ENCODE assay signal across 26 cellular contexts in the genomic region with DNA sequence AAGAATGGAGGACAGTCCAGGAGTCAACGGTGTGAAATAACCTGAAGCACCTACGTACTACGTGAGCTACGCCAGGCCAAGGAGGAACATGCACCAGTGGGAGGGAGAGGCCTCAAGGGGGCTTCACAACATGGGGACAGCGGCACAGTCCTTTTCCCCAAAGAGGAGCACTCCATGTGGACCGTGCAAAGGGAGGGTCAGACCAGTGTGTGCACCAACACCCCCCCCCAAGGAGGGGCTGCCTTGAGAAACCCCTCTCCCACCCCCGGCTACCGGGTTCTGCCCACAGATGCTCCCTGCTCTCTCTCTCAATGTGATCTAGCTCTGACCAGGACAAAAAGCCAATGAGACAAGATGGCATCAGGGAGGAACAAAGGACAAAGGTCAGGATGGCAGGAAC.
DNase-seq lines count a peak whose midpoint lies in the region; FAIRE-seq and TF ChIP-seq lines count a peak whose summit lies in the region.
"Had no signal": no experiment of that assay in that cellular context is flagged by ENCODE, and none has a peak within 500 bp of the region (broad histone marks: within the 10 kb centered on the region; RNA-seq: fewer than 3 reads in every experiment).

No MANE protein-coding gene starts in this region.

- H3K27me3 ChIP-seq in bronchial epithelial cell (ENCODE audit: control insufficient read depth, insufficient read depth, low read length): no peaks in the 10 kb centered on the region
- H3K27me3 ChIP-seq in neural progenitor cell: no peaks in the 10 kb centered on the region
- H3K27me3 ChIP-seq: BE2C had no signal

- no peak overlapping the region for H2AFZ ChIP-seq in neural progenitor cell (replicated peaks)

- H3F3A ChIP-seq in neural progenitor cell (ENCODE audit: low read depth): peaks cover 10% of the 10 kb centered on the region

- H3K79me2 ChIP-seq in neural progenitor cell (ENCODE audit: low read depth): no peaks in the 10 kb centered on the region

- H3K4me3 ChIP-seq in bronchial epithelial cell (ENCODE audit: low read depth, low read length) (no peak overlapping the region), neural progenitor cell (no peak overlapping the region)

- no peaks in the 10 kb centered on the region for H3K4me1 Mint-ChIP-seq in activated T-cell treated with anti-CD3 and anti-CD28 coated beads, Interleukin-2, amount 50 U/mL, for 24 hours (ENCODE audit: low read depth)
- peaks cover 13% of the 10 kb centered on the region for H3K4me1 Mint-ChIP-seq in neural progenitor cell

- no peak overlapping the region for H3K4me2 ChIP-seq in neural progenitor cell
- H3K4me2 ChIP-seq: KMS-11 had no signal

- no peak for DNase-seq in activated T-cell treated with anti-CD3 and anti-CD28 coated beads, Interleukin-2, amount 50 U/mL, for 24 hours
- no peak for DNase-seq in activated T-cell treated with anti-CD3 and anti-CD28 coated beads for 4 hours
- DNase-seq in bronchial epithelial cell (ENCODE audit: low read depth): no peak
- DNase-seq in neural progenitor cell (ENCODE audit: low spot score): no peak
- DNase-seq in globus pallidus (ENCODE audit: low spot score): no peak
- DNase-seq in stimulated activated CD4-positive, alpha-beta T cell treated with anti-CD3 and anti-CD28 coated beads, Interleukin-4, amount 100 ng/mL, for 4 hours: no peak
- no peak for DNase-seq in central memory CD4-positive, alpha-beta T cell
- DNase-seq: BE2C, Calu3, DMS79 treated with DMSO at 0.1 percent for 48 hours, GF-D8, H7, MM.1S, NCI-H1417, NCI-H1694 treated with DMSO at 0.1 percent for 48 hours, NCI-H2081, NCI-H2171, NCI-H226, NCI-H510A, NCI-H69, RPMI8226, SHP77 treated with DMSO at 0.1 percent for 48 hours had no signal

- no peaks in the 10 kb centered on the region for H4K20me1 ChIP-seq in neural progenitor cell (ENCODE audit: low read depth)

- TF ChIP-seq CTCF in bronchial epithelial cell (IDR thresholded peaks at IDR 0.05; ENCODE audit: insufficient read depth, low read length, severe bottlenecking): no peak
- TF ChIP-seq CTCF in neural progenitor cell (IDR thresholded peaks at IDR 0.05): no peak

- H3K4me3 Mint-ChIP-seq in activated T-cell treated with anti-CD3 and anti-CD28 coated beads, Interleukin-2, amount 50 U/mL, for 24 hours: no peak overlapping the region
- no peak overlapping the region for H3K4me3 Mint-ChIP-seq in neural progenitor cell
- H3K4me3 Mint-ChIP-seq: CD14-positive monocyte had no signal

- peak overlapping the region; percentile 57 for H3K27ac Mint-ChIP-seq in activated T-cell treated with anti-CD3 and anti-CD28 coated beads, Interleukin-2, amount 50 U/mL, for 24 hours
- H3K27ac Mint-ChIP-seq in neural progenitor cell: peak overlapping the region; percentile 43

- no peaks in the 10 kb centered on the region for H3K27me3 Mint-ChIP-seq in activated T-cell treated with anti-CD3 and anti-CD28 coated beads, Interleukin-2, amount 50 U/mL, for 24 hours
- peaks cover 4% of the 10 kb centered on the region for H3K27me3 Mint-ChIP-seq in neural progenitor cell (ENCODE audit: insufficient read depth, low read depth)

- H3K36me3 Mint-ChIP-seq in activated T-cell treated with anti-CD3 and anti-CD28 coated beads, Interleukin-2, amount 50 U/mL, for 24 hours (ENCODE audit: low read depth): peaks cover 98% of the 10 kb centered on the region
- peaks cover 19% of the 10 kb centered on the region for H3K36me3 Mint-ChIP-seq in neural progenitor cell

- H3K27ac ChIP-seq in neural progenitor cell: no peak overlapping the region
- H3K27ac ChIP-seq: 22Rv1, KMS-11 had no signal

- H3K4me1 ChIP-seq in neural progenitor cell: peaks cover 15% of the 10 kb centered on the region

- H3K36me3 ChIP-seq in bronchial epithelial cell (ENCODE audit: control insufficient read depth, insufficient read depth, low read length): peaks cover 5% of the 10 kb centered on the region
- H3K36me3 ChIP-seq in neural progenitor cell: no peaks in the 10 kb centered on the region

- no peaks in the 10 kb centered on the region for H3K9me3 ChIP-seq in neural progenitor cell (ENCODE audit: low read depth)
- H3K9me3 ChIP-seq: BE2C had no signal

- no peak overlapping the region for H3K9ac ChIP-seq in neural progenitor cell
- H3K9ac ChIP-seq: KMS-11 had no signal

- no peaks in the 10 kb centered on the region for H3K9me3 Mint-ChIP-seq in activated T-cell treated with anti-CD3 and anti-CD28 coated beads, Interleukin-2, amount 50 U/mL, for 24 hours
- H3K9me3 Mint-ChIP-seq in neural progenitor cell: no peaks in the 10 kb centered on the region

- peak; percentile 43 for FAIRE-seq in bronchial epithelial cell (lab: Jason Lieb, UNC)
- FAIRE-seq: HTR-8/SVneo had no signal
